ENCODE assay signal across 8 cellular contexts in genomic region chr10:48444266-48444665, GRCh38.
DNase-seq lines count a peak whose midpoint lies in the region; ATAC-seq, FAIRE-seq and TF ChIP-seq lines count a peak whose summit lies in the region.

No MANE protein-coding gene starts in this region.

- H3K9me3 ChIP-seq in upper lobe of left lung, result no peaks in the 10 kb centered on the region
- H3K9me3 ChIP-seq in spleen, result no peaks in the 10 kb centered on the region

- TF ChIP-seq POLR2A in upper lobe of left lung (IDR thresholded peaks at IDR 0.05), result no peak
- TF ChIP-seq POLR2A in spleen (IDR thresholded peaks at IDR 0.05), result no peak

- H3K9me3 Mint-ChIP-seq in nephron progenitor cell, result no peaks in the 10 kb centered on the region

- H3K27me3 Mint-ChIP-seq in nephron progenitor cell (ENCODE audit: low read depth, poor library complexity), result peaks cover 11% of the 10 kb centered on the region

- H3K36me3 ChIP-seq in bronchial epithelial cell (ENCODE audit: control insufficient read depth, insufficient read depth, low read length) (peaks cover 1% of the 10 kb centered on the region), upper lobe of left lung (no peaks in the 10 kb centered on the region), spleen (no peaks in the 10 kb centered on the region)

- intact Hi-C loops in spleen (cut with DNase I; ENCODE audit: low total_unique reads), result no loop called here

- no peaks in the 10 kb centered on the region for H3K36me3 Mint-ChIP-seq in nephron progenitor cell (ENCODE audit: low read depth)

- no peak overlapping the region for H3K27ac ChIP-seq in upper lobe of left lung
- H3K27ac ChIP-seq in spleen, result no peak overlapping the region

- TF ChIP-seq CTCF in GM10266 (IDR thresholded peaks at IDR 0.05; ENCODE audit: control insufficient read depth, insufficient read depth, low read depth, missing control alignments), result peak; percentile 10
- TF ChIP-seq CTCF in bronchial epithelial cell (IDR thresholded peaks at IDR 0.05; ENCODE audit: insufficient read depth, low read length, severe bottlenecking), result peak; percentile 66
- peak; percentile 8 for TF ChIP-seq CTCF in nephron progenitor cell (IDR thresholded peaks at IDR 0.05)
- no peak for TF ChIP-seq CTCF in upper lobe of left lung (IDR thresholded peaks at IDR 0.05)
- no peak for TF ChIP-seq CTCF in spleen (IDR thresholded peaks at IDR 0.05 in 8 of 11, conservative IDR thresholded peaks at IDR 0.05 in 3 of 11)

- no peak for ATAC-seq in upper lobe of left lung (ENCODE audit: low FRiP score in 2 of 2)
- no peak for ATAC-seq in HG03565 (IDR thresholded peaks at IDR 0.05; ENCODE audit: unreplicated experiment)

- no peak for FAIRE-seq in bronchial epithelial cell (lab: Jason Lieb, UNC)

- H3K4me1 ChIP-seq in upper lobe of left lung (peaks cover 0 to 9% (median 0%) of the 10 kb centered on the region in 4 donors), spleen (no peaks in the 10 kb centered on the region)

- H3K4me1 Mint-ChIP-seq in nephron progenitor cell, result peaks cover 17% of the 10 kb centered on the region

- H3K4me3 Mint-ChIP-seq in nephron progenitor cell, result no peak overlapping the region

- H3K27me3 ChIP-seq in bronchial epithelial cell (ENCODE audit: control insufficient read depth, insufficient read depth, low read length) (no peaks in the 10 kb centered on the region), upper lobe of left lung (no peaks in the 10 kb centered on the region), spleen (replicated peaks in 1 of 7) (peaks cover 0 to 32% (median 0%) of the 10 kb centered on the region in 7 donors)

- H3K27ac Mint-ChIP-seq in nephron progenitor cell, result no peak overlapping the region

- no peak for TF ChIP-seq EP300 in upper lobe of left lung (IDR thresholded peaks at IDR 0.05)

- H3K4me3 ChIP-seq in bronchial epithelial cell (ENCODE audit: low read depth, low read length) (no peak overlapping the region), upper lobe of left lung (no peak overlapping the region), spleen (no peak overlapping the region)

- WGBS in upper lobe of left lung, 2 donors, result 45 to 55% methylated on average over 2 of the region's 2 CpGs
- 35 to 77% (median 62%) methylated on average over 2 of the region's 2 CpGs for WGBS in spleen, 5 donors

- peak; percentile 20 for DNase-seq in GM10266 (ENCODE audit: extremely low spot score)
- peak; percentile 19 for DNase-seq in NCI-H1436 treated with DMSO at 0.1 percent for 48 hours (lab: John Stamatoyannopoulos, UW)
- DNase-seq in bronchial epithelial cell (ENCODE audit: low read depth), result peak; percentile 54
- no peak for DNase-seq in nephron progenitor cell
- no peak for DNase-seq in upper lobe of left lung
- no peak for DNase-seq in NCI-H2029 treated with DMSO at 0.1 percent for 48 hours (lab: John Stamatoyannopoulos, UW)
- DNase-seq in spleen, result no peak

Comparison
In these comparisons a context has a peak if more than half of its experiments do, and no peak if none do; other contexts are left out.
1. DNase-seq: peak in GM10266 (single experiment), NCI-H1436 treated with DMSO at 0.1 percent for 48 hours (single experiment) and bronchial epithelial cell (single experiment); none in nephron progenitor cell (single experiment), upper lobe of left lung (0 of 2), NCI-H2029 treated with DMSO at 0.1 percent for 48 hours (single experiment) and spleen (single experiment).
2. CTCF ChIP-seq: peak in GM10266 (single experiment), bronchial epithelial cell (single experiment) and nephron progenitor cell (single experiment); none in upper lobe of left lung (0 of 6) and spleen (0 of 11).